Comparison of ENCODE assay signal across 7 cellular contexts in the genomic region with DNA sequence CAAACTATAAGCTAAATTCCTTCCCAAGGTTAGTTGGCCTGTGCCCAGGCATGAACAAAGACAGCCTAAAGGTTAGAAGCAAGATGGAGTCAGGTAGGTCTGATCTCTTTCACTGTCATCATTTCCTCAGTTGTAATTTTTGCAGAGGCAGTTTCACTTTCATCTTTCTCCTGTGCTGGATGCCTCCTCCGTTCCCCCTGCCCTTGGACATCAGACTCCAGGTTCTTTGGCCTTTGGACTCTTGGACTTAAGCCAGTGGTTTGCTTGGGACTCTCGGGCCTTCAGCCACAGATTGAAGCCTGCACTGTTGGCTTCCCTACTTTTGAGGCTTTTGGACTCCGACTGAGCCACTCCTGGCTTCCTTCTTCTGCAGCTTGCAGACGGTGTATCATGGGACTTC. TPM values are rescaled to one million over a fixed set of nuclear protein-coding genes. Genes with fewer than 3 reads are reported as not detected.
"Had no signal": no experiment of that assay in that cellular context is flagged by ENCODE, and none has a peak within 500 bp of the region (broad histone marks: within the 10 kb centered on the region; RNA-seq: fewer than 3 reads in every experiment).

No MANE protein-coding gene starts in this region.

RNA-seq across cellular contexts. Expression of gene CRYAA, which starts 52.9 kb away (rescaled TPM):
- total RNA-seq: GM23248, GM23338, H1, H4, H7, H9, HFFc6 had no signal
